23 cellular contexts compared by ENCODE assay signal in the genomic region with DNA sequence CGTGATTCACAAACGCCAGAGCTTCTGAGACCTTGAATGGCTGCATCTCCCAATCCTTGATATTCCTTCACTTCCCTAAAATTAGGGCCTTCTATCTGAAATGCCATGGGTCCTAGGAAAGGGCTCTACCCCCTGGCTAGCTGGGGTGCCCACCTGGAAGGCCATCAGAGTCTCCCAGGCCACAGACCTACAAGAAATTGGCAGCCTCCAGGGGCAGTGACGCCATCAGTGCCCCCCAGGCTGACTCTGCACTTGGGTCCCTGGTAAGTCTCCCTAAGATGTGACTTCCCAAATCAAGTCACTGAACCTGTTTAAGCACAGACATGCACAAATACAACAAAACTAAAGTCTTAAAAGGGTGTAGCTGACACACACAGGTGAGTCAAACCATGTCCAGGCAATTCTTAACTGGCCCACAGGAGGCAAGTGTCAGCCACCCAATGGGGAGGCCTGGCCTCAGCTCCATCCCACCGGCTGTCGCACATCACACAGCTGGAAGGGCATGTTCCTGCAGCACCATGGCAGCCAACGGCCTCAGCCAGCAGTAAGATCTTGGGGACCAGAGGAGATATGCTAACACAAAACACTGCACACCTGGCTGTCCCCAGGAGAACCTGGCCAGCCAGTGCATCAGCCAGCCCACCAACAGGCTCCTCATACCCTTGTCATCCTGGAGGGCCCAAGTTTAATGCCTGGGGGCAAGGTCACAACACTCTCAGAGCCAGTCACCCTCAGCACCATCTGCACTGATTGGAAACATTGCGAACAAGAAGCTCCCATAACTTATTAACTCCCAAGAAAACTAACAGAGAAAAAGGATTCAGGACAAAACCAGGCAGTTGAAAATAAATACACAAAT. TPM values are rescaled to one million over a fixed set of nuclear protein-coding genes. Genes with fewer than 3 reads are reported as not detected.
A peak's percentile ranks its signal among the peaks of the same experiment; 100 is the strongest.
DNase-seq lines count a peak whose midpoint lies in the region; ATAC-seq, FAIRE-seq and TF ChIP-seq lines count a peak whose summit lies in the region.
"Had no signal": no experiment of that assay in that cellular context is flagged by ENCODE, and none has a peak within 500 bp of the region (broad histone marks: within the 10 kb centered on the region; RNA-seq: fewer than 3 reads in every experiment).

No MANE protein-coding gene starts in this region.

- H3K27ac Mint-ChIP-seq in osteocyte (ENCODE audit: unreplicated experiment) (no peak overlapping the region), T-cell (no peak overlapping the region)
- H3K27ac Mint-ChIP-seq: CD8-positive, alpha-beta T cell; GM23338 had no signal

- POLR2A ChIA-PET in RWPE1 (lab: Yijun Ruan, JAX; ENCODE audit: low non-redundant PET) (no interaction called here), T-cell (lab: Charles Lee) (interaction anchor here in 1 of 2 donors (0.6 kb wide), 1 partner anchor 9 kb away, joined by 3 read pairs; no protein-coding TSS in a partner anchor)

- H3K36me3 Mint-ChIP-seq in osteocyte (ENCODE audit: unreplicated experiment) (no peaks in the 10 kb centered on the region), T-cell (no peaks in the 10 kb centered on the region)
- H3K36me3 Mint-ChIP-seq: CD8-positive, alpha-beta T cell had no signal

- H3K9me3 Mint-ChIP-seq in osteocyte (ENCODE audit: unreplicated experiment) (no peaks in the 10 kb centered on the region), T-cell (no peaks in the 10 kb centered on the region)
- H3K9me3 Mint-ChIP-seq: CD8-positive, alpha-beta T cell had no signal

- H3K27ac ChIP-seq in RWPE1 (peak overlapping the region; percentile 22; the same call in 1 of the 2 replicates), foreskin keratinocyte (no peak overlapping the region)
- H3K27ac ChIP-seq: BLaER1 treated with 17β-estradiol and CSF1 and Interleukin-3, amounts not matched to agents 10 nM and 100 nM; KMS-11 had no signal

- peaks cover 7% of the 10 kb centered on the region for H3K4me1 Mint-ChIP-seq in osteocyte (ENCODE audit: unreplicated experiment)
- H3K4me1 Mint-ChIP-seq in T-cell, result peaks cover 5 to 7% (median 7%) of the 10 kb centered on the region in 3 donors

- TF ChIP-seq CTCF in D721Med (IDR thresholded peaks at IDR 0.05; ENCODE audit: insufficient read depth, missing control alignments) (no peak), RWPE1 (conservative IDR thresholded peaks at IDR 0.05; ENCODE audit: low read depth) (no peak), foreskin keratinocyte (conservative IDR thresholded peaks at IDR 0.05) (no peak), osteocyte (IDR thresholded peaks at IDR 0.05) (no peak)

- CTCF ChIA-PET in RWPE1 (lab: Yijun Ruan, JAX), result no interaction called here
- CTCF ChIA-PET in T-cell (lab: Charles Lee), result no interaction called here

- ATAC-seq in foreskin keratinocyte (peak; percentile 33), T-cell (replicated peaks in 1 of 4) (no peak)
- ATAC-seq: CD8-positive, alpha-beta T cell; GM23338 had no signal

- FAIRE-seq in D721Med (lab: Jason Lieb, UNC), result peak; percentile 35
- no peak for FAIRE-seq in frontal cortex (lab: Jason Lieb, UNC)
- FAIRE-seq: GM12892, GM18507 had no signal

- DNase-seq in D721Med (ENCODE audit: insufficient read length, low spot score), result no peak
- DNase-seq in RWPE1 (ENCODE audit: low spot score), result no peak
- peak in 1 of 2 donors; percentile 39 for DNase-seq in foreskin keratinocyte
- peak; percentile 53 for DNase-seq in osteocyte (ENCODE audit: extremely low spot score, unreplicated experiment)
- DNase-seq in frontal cortex (ENCODE audit: low spot score in 2 of 2), result no peak
- DNase-seq in T-cell, result no peak
- DNase-seq in middle frontal gyrus (ENCODE audit: extremely low spot score, low spot score), result no peak
- DNase-seq: Calu3, DMS53, EL, MV-4-11, NCI-H1417 treated with DMSO at 0.1 percent for 48 hours, NCI-H187 treated with DMSO at 0.1 percent for 48 hours, NCI-H2227 treated with DMSO at 0.1 percent for 48 hours, NCI-H510A treated with DMSO at 0.1 percent for 48 hours, NCI-H82, SIG-M5 had no signal

- H3K4me3 Mint-ChIP-seq in osteocyte (ENCODE audit: unreplicated experiment), result no peak overlapping the region
- H3K4me3 Mint-ChIP-seq in T-cell, result no peak overlapping the region
- H3K4me3 Mint-ChIP-seq: CD8-positive, alpha-beta T cell; GM23338 had no signal

- H3K4me1 ChIP-seq in foreskin keratinocyte, result no peaks in the 10 kb centered on the region

- H3K27me3 Mint-ChIP-seq in osteocyte (ENCODE audit: unreplicated experiment) (no peaks in the 10 kb centered on the region), T-cell (peaks cover 39 to 56% of the 10 kb centered on the region in 2 donors)

- no peaks in the 10 kb centered on the region for H3K27me3 ChIP-seq in foreskin keratinocyte

RNA-seq across cellular contexts. Expression of gene PARD6G, which starts 5.2 kb away (rescaled TPM):
- total RNA-seq in foreskin keratinocyte, result 18.0 and 19.1 TPM in 2 replicates
- 14.0 and 14.1 TPM in 2 replicates for polyA plus RNA-seq in foreskin keratinocyte
- total RNA-seq in osteocyte, result 16.5 and 18.9 TPM in 2 replicates
- total RNA-seq in frontal cortex, result 9.4 TPM
- total RNA-seq in T-cell, result under 1 TPM in 4 of 5 donors, not detected in 1; 0.15 to 0.96 (median 0.50) TPM
